8 cellular contexts compared by ENCODE assay signal in the genomic region with DNA sequence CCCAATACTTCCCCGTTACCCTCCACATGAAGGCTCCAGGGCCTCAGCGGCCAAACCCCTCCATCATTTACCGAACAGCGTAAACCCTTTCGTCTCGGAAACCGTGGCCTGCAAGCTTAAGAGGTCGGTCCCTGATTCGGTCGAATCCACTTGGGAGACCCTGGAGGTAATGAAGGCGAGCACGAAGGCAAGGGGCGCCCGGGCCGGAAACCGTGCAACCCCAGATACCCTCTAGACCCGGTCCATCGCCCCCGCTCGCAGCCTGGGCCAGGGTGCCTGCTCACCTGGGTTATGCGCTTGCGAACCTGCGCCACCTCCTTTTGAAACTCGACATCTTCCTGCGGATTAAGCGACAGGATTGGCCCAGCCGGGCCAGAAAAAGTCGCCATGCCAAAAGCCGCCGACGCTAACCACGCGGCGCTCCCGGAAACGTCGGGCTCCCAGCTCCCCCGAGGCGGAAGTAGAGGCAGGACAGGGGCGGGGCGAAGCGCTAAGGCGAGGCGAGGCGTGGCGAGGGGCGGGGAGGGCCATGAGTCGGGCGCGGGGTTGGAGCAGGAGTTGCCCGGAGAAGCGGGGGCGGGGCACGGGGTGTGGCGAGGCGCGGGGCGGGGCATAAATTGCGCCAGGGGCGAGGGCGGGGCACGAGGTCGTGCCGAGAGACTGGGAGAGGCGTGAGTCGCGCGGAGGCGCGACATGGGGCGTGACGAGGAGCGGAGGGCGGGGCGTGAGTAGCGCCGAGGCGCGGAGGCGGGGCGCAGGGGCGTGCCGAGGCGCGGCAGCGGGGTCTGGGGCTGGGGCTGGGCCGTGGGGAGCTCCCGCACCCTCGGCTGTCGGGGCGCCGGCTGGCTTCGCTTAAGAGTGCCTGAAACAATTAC. TPM values are rescaled to one million over a fixed set of nuclear protein-coding genes. Genes with fewer than 3 reads are reported as not detected.
DNase-seq lines count a peak whose midpoint lies in the region; ATAC-seq and TF ChIP-seq lines count a peak whose summit lies in the region.

NIFK (minus strand) TSS at position 414 of the 875 bp plus-strand sequence; CDS start at position 389, 25 bp downstream.

- peak within 1 kb of the TSS; percentile 98 for H3K4me3 Mint-ChIP-seq in dendritic cell treated with granulocyte-macrophage colony-stimulating factor and Interleukin-4, amounts not matched to agents 40 ng/mL and 50 ng/mL, for 4 days

- TF ChIP-seq CTCF in left lung (IDR thresholded peaks at IDR 0.05), result no peak

- no peaks in the 10 kb centered on the region for H3K9me3 ChIP-seq in left lung

- ATAC-seq in GM19438 (IDR thresholded peaks at IDR 0.05; ENCODE audit: low read depth, unreplicated experiment), result peak; percentile 90
- peak; percentile 93 for ATAC-seq in HG03571 (IDR thresholded peaks at IDR 0.05; ENCODE audit: unreplicated experiment)
- peak; percentile 99 for ATAC-seq in left lung

- peaks cover 6 to 19% of the 10 kb centered on the region in 2 donors for H3K4me1 ChIP-seq in left lung

- H3K36me3 ChIP-seq in left lung, result peaks cover 0 to 33% of the 10 kb centered on the region in 2 donors

- no peaks in the 10 kb centered on the region for H3K27me3 ChIP-seq in left lung

- H3K4me3 ChIP-seq in left lung, result peak within 1 kb of the TSS; percentile 94 to 95

- H3K4me1 Mint-ChIP-seq in dendritic cell treated with granulocyte-macrophage colony-stimulating factor and Interleukin-4, amounts not matched to agents 40 ng/mL and 50 ng/mL, for 4 days (ENCODE audit: low read depth), result peaks cover 37% of the 10 kb centered on the region

- intact Hi-C loops in dendritic cell treated with granulocyte-macrophage colony-stimulating factor and Interleukin-4, amounts not matched to agents 40 ng/mL and 50 ng/mL, for 4 days (cut with micrococcal nuclease), result loop anchor here (1.0 kb wide), 3 partner anchors 19 to 206 kb away; partner anchors contain the start of genes CLASP1, RNU4ATAC and TSN
- intact Hi-C loops in left lung (cut with DNase I), result no loop called here

- peaks cover 51% of the 10 kb centered on the region for H3K36me3 Mint-ChIP-seq in dendritic cell treated with granulocyte-macrophage colony-stimulating factor and Interleukin-4, amounts not matched to agents 40 ng/mL and 50 ng/mL, for 4 days (ENCODE audit: low read depth)

- peak within 1 kb of the TSS; percentile 67 to 88 for H3K27ac ChIP-seq in left lung

- peak within 1 kb of the TSS; percentile 94 for H3K27ac Mint-ChIP-seq in dendritic cell treated with granulocyte-macrophage colony-stimulating factor and Interleukin-4, amounts not matched to agents 40 ng/mL and 50 ng/mL, for 4 days

- no peaks in the 10 kb centered on the region for H3K27me3 Mint-ChIP-seq in dendritic cell treated with granulocyte-macrophage colony-stimulating factor and Interleukin-4, amounts not matched to agents 40 ng/mL and 50 ng/mL, for 4 days

- H3K9me3 Mint-ChIP-seq in dendritic cell treated with granulocyte-macrophage colony-stimulating factor and Interleukin-4, amounts not matched to agents 40 ng/mL and 50 ng/mL, for 4 days, result no peaks in the 10 kb centered on the region

- DNase-seq in CD1c-positive myeloid dendritic cell (ENCODE audit: extremely low spot score), result peak; percentile 99
- DNase-seq in NCI-H774 (lab: John Stamatoyannopoulos, UW), result peak; percentile 94
- DNase-seq in activated CD4-positive, alpha-beta T cell treated with anti-CD3 and anti-CD28 coated beads, Interleukin-2, amount 50 U/mL, for 4 hours, result peak; percentile 100
- peak; percentile 100 for DNase-seq in left lung
- DNase-seq in stimulated activated CD4-positive, alpha-beta T cell treated with anti-CD3 and anti-CD28 coated beads, Interleukin-2, amount 100 ng/mL, for 4 hours (ENCODE audit: low read depth), result peak; percentile 100

RNA-seq across cellular contexts. Expression of gene NIFK, which starts in this region (rescaled TPM):
- total RNA-seq in left lung, result 10 to 100 TPM; 34.6 to 46.2 TPM

Comparison
In these comparisons a context has a peak if more than half of its experiments do, and no peak if none do; other contexts are left out.
1. Peak in every context shown above with its lines: DNase-seq, ATAC-seq, H3K4me3 ChIP-seq and H3K27ac ChIP-seq.